3 cellular contexts compared by ENCODE assay signal in the genomic region with DNA sequence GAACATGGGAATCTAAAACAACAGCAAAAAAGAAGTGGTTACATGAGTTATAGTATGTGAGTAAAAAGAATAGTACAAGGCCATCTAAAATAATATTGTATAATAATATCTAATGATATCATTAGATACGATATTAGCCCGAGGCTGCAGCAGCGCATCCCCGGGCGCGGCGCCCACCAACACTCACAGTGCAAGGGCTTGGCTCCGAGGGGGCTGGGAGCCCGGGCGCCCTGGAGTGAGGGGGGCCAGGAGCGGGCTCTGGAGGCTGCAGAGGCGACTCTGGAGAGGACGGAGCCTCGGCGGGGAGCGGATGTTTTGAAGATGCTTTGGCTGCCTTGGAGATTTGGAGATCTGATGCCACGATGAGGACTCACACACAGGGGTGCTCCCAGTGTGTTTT.
"Had no signal": no experiment of that assay in that cellular context is flagged by ENCODE, and none has a peak within 500 bp of the region (broad histone marks: within the 10 kb centered on the region; RNA-seq: fewer than 3 reads in every experiment).

No MANE protein-coding gene starts in this region.

- H3K4me3 ChIP-seq: GM12878 had no signal

- ATAC-seq: GM12878 had no signal

- DNase-seq: GDM1, GF-D8 had no signal
